Comparison of ENCODE assay signal across 2 cellular contexts in genomic region chr4:147076728-147077127, GRCh38.
TF ChIP-seq lines count a peak whose summit lies in the region.

No MANE protein-coding gene starts in this region.

TF ChIP-seq in GM23338, 12 proteins besides CTCF, POLR2A, EP300 and RAD21 (continued from another document):
- TF ChIP-seq, protein P1, sequence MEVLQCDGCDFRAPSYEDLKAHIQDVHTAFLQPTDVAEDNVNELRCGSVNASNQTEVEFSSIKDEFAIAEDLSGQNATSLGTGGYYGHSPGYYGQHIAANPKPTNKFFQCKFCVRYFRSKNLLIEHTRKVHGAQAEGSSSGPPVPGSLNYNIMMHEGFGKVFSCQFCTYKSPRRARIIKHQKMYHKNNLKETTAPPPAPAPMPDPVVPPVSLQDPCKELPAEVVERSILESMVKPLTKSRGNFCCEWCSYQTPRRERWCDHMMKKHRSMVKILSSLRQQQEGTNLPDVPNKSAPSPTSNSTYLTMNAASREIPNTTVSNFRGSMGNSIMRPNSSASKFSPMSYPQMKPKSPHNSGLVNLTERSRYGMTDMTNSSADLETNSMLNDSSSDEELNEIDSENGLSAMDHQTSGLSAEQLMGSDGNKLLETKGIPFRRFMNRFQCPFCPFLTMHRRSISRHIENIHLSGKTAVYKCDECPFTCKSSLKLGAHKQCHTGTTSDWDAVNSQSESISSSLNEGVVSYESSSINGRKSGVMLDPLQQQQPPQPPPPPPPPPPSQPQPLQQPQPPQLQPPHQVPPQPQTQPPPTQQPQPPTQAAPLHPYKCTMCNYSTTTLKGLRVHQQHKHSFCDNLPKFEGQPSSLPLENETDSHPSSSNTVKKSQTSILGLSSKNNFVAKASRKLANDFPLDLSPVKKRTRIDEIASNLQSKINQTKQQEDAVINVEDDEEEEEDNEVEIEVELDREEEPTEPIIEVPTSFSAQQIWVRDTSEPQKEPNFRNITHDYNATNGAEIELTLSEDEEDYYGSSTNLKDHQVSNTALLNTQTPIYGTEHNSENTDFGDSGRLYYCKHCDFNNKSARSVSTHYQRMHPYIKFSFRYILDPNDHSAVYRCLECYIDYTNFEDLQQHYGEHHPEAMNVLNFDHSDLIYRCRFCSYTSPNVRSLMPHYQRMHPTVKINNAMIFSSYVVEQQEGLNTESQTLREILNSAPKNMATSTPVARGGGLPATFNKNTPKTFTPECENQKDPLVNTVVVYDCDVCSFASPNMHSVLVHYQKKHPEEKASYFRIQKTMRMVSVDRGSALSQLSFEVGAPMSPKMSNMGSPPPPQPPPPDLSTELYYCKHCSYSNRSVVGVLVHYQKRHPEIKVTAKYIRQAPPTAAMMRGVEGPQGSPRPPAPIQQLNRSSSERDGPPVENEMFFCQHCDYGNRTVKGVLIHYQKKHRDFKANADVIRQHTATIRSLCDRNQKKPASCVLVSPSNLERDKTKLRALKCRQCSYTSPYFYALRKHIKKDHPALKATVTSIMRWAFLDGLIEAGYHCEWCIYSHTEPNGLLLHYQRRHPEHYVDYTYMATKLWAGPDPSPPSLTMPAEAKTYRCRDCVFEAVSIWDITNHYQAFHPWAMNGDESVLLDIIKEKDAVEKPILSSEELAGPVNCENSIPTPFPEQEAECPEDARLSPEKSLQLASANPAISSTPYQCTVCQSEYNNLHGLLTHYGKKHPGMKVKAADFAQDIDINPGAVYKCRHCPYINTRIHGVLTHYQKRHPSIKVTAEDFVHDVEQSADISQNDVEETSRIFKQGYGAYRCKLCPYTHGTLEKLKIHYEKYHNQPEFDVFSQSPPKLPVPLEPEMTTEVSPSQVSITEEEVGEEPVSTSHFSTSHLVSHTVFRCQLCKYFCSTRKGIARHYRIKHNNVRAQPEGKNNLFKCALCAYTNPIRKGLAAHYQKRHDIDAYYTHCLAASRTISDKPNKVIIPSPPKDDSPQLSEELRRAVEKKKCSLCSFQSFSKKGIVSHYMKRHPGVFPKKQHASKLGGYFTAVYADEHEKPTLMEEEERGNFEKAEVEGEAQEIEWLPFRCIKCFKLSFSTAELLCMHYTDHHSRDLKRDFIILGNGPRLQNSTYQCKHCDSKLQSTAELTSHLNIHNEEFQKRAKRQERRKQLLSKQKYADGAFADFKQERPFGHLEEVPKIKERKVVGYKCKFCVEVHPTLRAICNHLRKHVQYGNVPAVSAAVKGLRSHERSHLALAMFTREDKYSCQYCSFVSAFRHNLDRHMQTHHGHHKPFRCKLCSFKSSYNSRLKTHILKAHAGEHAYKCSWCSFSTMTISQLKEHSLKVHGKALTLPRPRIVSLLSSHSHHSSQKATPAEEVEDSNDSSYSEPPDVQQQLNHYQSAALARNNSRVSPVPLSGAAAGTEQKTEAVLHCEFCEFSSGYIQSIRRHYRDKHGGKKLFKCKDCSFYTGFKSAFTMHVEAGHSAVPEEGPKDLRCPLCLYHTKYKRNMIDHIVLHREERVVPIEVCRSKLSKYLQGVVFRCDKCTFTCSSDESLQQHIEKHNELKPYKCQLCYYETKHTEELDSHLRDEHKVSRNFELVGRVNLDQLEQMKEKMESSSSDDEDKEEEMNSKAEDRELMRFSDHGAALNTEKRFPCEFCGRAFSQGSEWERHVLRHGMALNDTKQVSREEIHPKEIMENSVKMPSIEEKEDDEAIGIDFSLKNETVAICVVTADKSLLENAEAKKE (CRISPR knock-in tag; IDR thresholded peaks at IDR 0.05): no peak
- TF ChIP-seq EZH2 (IDR thresholded peaks at IDR 0.05; ENCODE audit: low read depth, unreplicated experiment) (no peak), ZNF114 (CRISPR knock-in tag; IDR thresholded peaks at IDR 0.05) (no peak), REST (IDR thresholded peaks at IDR 0.05; ENCODE audit: unreplicated experiment) (no peak), CREB1 (CRISPR knock-in tag; IDR thresholded peaks at IDR 0.05; ENCODE audit: low read depth) (no peak), STAT1 (IDR thresholded peaks at IDR 0.05; ENCODE audit: unreplicated experiment) (no peak), JUNB (IDR thresholded peaks at IDR 0.05; ENCODE audit: unreplicated experiment) (no peak), ZNF331 (CRISPR knock-in tag; IDR thresholded peaks at IDR 0.05; ENCODE audit: low read depth) (no peak), POLR2AphosphoS5 (IDR thresholded peaks at IDR 0.05; ENCODE audit: low read depth) (no peak)
- TF ChIP-seq, protein P2, sequence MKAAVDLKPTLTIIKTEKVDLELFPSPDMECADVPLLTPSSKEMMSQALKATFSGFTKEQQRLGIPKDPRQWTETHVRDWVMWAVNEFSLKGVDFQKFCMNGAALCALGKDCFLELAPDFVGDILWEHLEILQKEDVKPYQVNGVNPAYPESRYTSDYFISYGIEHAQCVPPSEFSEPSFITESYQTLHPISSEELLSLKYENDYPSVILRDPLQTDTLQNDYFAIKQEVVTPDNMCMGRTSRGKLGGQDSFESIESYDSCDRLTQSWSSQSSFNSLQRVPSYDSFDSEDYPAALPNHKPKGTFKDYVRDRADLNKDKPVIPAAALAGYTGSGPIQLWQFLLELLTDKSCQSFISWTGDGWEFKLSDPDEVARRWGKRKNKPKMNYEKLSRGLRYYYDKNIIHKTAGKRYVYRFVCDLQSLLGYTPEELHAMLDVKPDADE (IDR thresholded peaks at IDR 0.05): no peak

TF ChIP-seq in H1, 55 proteins besides CTCF, POLR2A, EP300 and RAD21 (continued from another document):
- TF ChIP-seq CBX5 (IDR thresholded peaks at IDR 0.05; ENCODE audit: low read depth, low read length): no peak
- no peak for TF ChIP-seq SUZ12 (IDR thresholded peaks at IDR 0.05; ENCODE audit: low read length)
- no peak for TF ChIP-seq CEBPB (IDR thresholded peaks at IDR 0.05; ENCODE audit: low read depth, low read length)
- TF ChIP-seq MAFK (IDR thresholded peaks at IDR 0.05; ENCODE audit: low read depth, low read length): no peak
